8 cellular contexts compared by ENCODE assay signal in genomic region chr15:59741274-59741906, GRCh38. TPM values are rescaled to one million over a fixed set of nuclear protein-coding genes. Genes with fewer than 3 reads are reported as not detected.
DNase-seq lines count a peak whose midpoint lies in the region; ATAC-seq and TF ChIP-seq lines count a peak whose summit lies in the region.

No MANE protein-coding gene starts in this region.

- DNase-seq in DMS153 (lab: John Stamatoyannopoulos, UW) (peak; percentile 87), M059J (ENCODE audit: low read depth) (peak; percentile 57), SJCRH30 (peak; percentile 26 to 60), kidney epithelial cell (ENCODE audit: low read depth) (no peak)
- no peak for DNase-seq in NK-92 treated with Interleukin-12 subunit alpha and Interleukin-12 subunit beta, amount 100 ng/mL, for 24 hours (lab: John Stamatoyannopoulos, UW)
- no peak for DNase-seq in activated CD4-positive, CD25-positive, alpha-beta regulatory T cell (lab: John Stamatoyannopoulos, UW)

- no peak for ATAC-seq in activated CD4-positive, CD25-positive, alpha-beta regulatory T cell treated with anti-CD3 and anti-CD28 coated beads, Interleukin-2, amount 50 U/mL, for 24 hours
- ATAC-seq in HG03439 (IDR thresholded peaks at IDR 0.05; ENCODE audit: unreplicated experiment): no peak

- H3K36me3 ChIP-seq in SJCRH30 (no peaks in the 10 kb centered on the region), kidney epithelial cell (ENCODE audit: control insufficient read depth, insufficient read depth, low read length) (no peaks in the 10 kb centered on the region)

- no peak overlapping the region for H3K27ac ChIP-seq in SJCRH30

- H3K4me1 ChIP-seq in SJCRH30: no peaks in the 10 kb centered on the region

- H3K4me3 ChIP-seq in SJCRH30 (no peak overlapping the region), kidney epithelial cell (ENCODE audit: low read depth, low read length) (no peak overlapping the region)

- peak; percentile 23 for TF ChIP-seq CTCF in kidney epithelial cell (IDR thresholded peaks at IDR 0.05; ENCODE audit: insufficient read depth, low read length, poor library complexity, severe bottlenecking)

- H3K27me3 ChIP-seq in SJCRH30 (no peaks in the 10 kb centered on the region), kidney epithelial cell (ENCODE audit: control insufficient read depth, insufficient read depth, low read length) (peaks cover 7% of the 10 kb centered on the region)

- no peaks in the 10 kb centered on the region for H3K9me3 ChIP-seq in SJCRH30 (replicated peaks)

RNA-seq across cellular contexts. Expression of gene BNIP2, which starts 52.3 kb away (rescaled TPM):
- total RNA-seq in M059J (2014; rRNA removed; shearing (Covaris generic)): 95.3 and 115 TPM in 2 replicates
- 79.8 and 87.0 TPM in 2 replicates for total RNA-seq in SJCRH30 (2014; rRNA removed; shearing (Covaris generic))
- total RNA-seq in kidney epithelial cell: 105 and 113 TPM in 2 replicates

Comparison
In these comparisons a context has a peak if more than half of its experiments do, and no peak if none do; other contexts are left out.
1. DNase-seq: peak in DMS153 (single experiment), M059J (single experiment) and SJCRH30 (2 of 2); none in kidney epithelial cell (single experiment), NK-92 treated with Interleukin-12 subunit alpha and Interleukin-12 subunit beta, amount 100 ng/mL, for 24 hours (single experiment) and activated CD4-positive, CD25-positive, alpha-beta regulatory T cell (0 of 4).